ENCODE assay signal across 10 cellular contexts in the genomic region with DNA sequence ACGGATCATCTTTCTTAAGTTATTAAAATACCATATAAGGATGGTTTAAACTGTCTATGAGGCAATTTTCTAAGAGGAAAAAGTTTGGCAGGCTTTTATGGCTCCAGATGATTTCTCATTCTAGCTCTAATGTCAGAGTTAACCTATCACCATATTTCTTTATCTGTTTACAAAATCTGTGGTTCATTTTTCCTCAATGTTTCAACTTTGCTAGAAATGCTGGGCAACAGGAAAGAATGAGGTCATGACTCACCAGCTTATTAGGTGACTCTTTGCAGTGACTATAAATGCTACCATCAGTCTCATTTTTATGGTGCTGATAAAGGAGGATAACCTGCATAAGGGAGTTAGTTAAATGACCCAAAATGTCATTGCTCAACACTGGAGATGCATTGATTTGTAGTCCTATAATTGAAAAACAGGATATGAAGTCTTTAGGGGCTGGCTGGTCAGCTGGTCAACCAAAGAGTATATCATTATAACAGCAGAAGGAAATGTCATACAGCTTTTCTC. TPM values are rescaled to one million over a fixed set of nuclear protein-coding genes. Genes with fewer than 3 reads are reported as not detected.
DNase-seq lines count a peak whose midpoint lies in the region; ATAC-seq and TF ChIP-seq lines count a peak whose summit lies in the region.
"Had no signal": no experiment of that assay in that cellular context is flagged by ENCODE, and none has a peak within 500 bp of the region (broad histone marks: within the 10 kb centered on the region; RNA-seq: fewer than 3 reads in every experiment).

No MANE protein-coding gene starts in this region.

- WGBS in thyroid gland, 2 donors, result 61 to 80% methylated on average over 1 of the region's 1 CpG

- no peaks in the 10 kb centered on the region for H3K9me3 Mint-ChIP-seq in activated CD4-positive, alpha-beta T cell treated with anti-CD3 and anti-CD28 coated beads for 36 hours (ENCODE audit: low read depth)

- TF ChIP-seq CTCF in fibroblast of mammary gland (conservative IDR thresholded peaks at IDR 0.05; ENCODE audit: control insufficient read depth, insufficient read depth, low read depth, low read length) (no peak), thyroid gland (IDR thresholded peaks at IDR 0.05) (no peak), left ventricle myocardium inferior (IDR thresholded peaks at IDR 0.05; ENCODE audit: borderline replicate concordance) (no peak)

- POLR2A ChIA-PET in activated CD4-positive, alpha-beta T cell treated with anti-CD3 and anti-CD28 coated beads for 36 hours (lab: Charles Lee), result interaction anchor here (1.0 kb wide), 1 partner anchor 113 kb away, joined by 6 read pairs; no protein-coding TSS in a partner anchor

- H3K36me3 Mint-ChIP-seq in activated CD4-positive, alpha-beta T cell treated with anti-CD3 and anti-CD28 coated beads for 36 hours (ENCODE audit: low read depth), result no peaks in the 10 kb centered on the region

- H3K4me3 Mint-ChIP-seq in activated CD4-positive, alpha-beta T cell treated with anti-CD3 and anti-CD28 coated beads for 36 hours, result no peak overlapping the region
- H3K4me3 Mint-ChIP-seq: B cell had no signal

- H3K4me3 ChIP-seq in fibroblast of mammary gland (ENCODE audit: control insufficient read depth, low read depth, low read length) (no peak overlapping the region), thyroid gland (replicated peaks in 1 of 3) (no peak overlapping the region), left ventricle myocardium inferior (no peak overlapping the region)

- CTCF ChIA-PET in activated CD4-positive, alpha-beta T cell treated with anti-CD3 and anti-CD28 coated beads for 36 hours (lab: Charles Lee), result interaction anchor here (1.3 kb wide), 1 partner anchor 22 kb away, joined by 3 read pairs; no protein-coding TSS in a partner anchor

- peak; percentile 90 for ATAC-seq in activated CD4-positive, alpha-beta T cell treated with anti-CD3 and anti-CD28 coated beads for 36 hours
- peak; percentile 91 for ATAC-seq in stimulated activated naive CD8-positive, alpha-beta T cell treated with anti-CD3 and anti-CD28 coated beads, Interleukin-15, Interleukin-2, amounts not matched to agents 100 U/mL and 50 U/mL, for 24 hours

- no peak overlapping the region for H3K27ac Mint-ChIP-seq in activated CD4-positive, alpha-beta T cell treated with anti-CD3 and anti-CD28 coated beads for 36 hours
- H3K27ac Mint-ChIP-seq: B cell had no signal

- intact Hi-C loops in activated CD4-positive, alpha-beta T cell treated with anti-CD3 and anti-CD28 coated beads for 36 hours (cut with DNase I, micrococcal nuclease), result no loop called here
- intact Hi-C loops in thyroid gland (cut with DNase I), result no loop called here
- intact Hi-C loops in left ventricle myocardium inferior (cut with micrococcal nuclease), result no loop called here

- no peak overlapping the region for H3K27ac ChIP-seq in thyroid gland
- H3K27ac ChIP-seq in left ventricle myocardium inferior (replicated peaks), result no peak overlapping the region

- no peaks in the 10 kb centered on the region for H3K27me3 ChIP-seq in thyroid gland
- H3K27me3 ChIP-seq in left ventricle myocardium inferior (ENCODE audit: low read depth), result no peaks in the 10 kb centered on the region

- peaks cover 20% of the 10 kb centered on the region for H3K4me1 Mint-ChIP-seq in activated CD4-positive, alpha-beta T cell treated with anti-CD3 and anti-CD28 coated beads for 36 hours

- H3K4me1 ChIP-seq in thyroid gland (peaks cover 0 to 5% of the 10 kb centered on the region in 2 donors), left ventricle myocardium inferior (peaks cover 3% of the 10 kb centered on the region)

- H3K9me3 ChIP-seq in thyroid gland (no peaks in the 10 kb centered on the region), left ventricle myocardium inferior (replicated peaks) (no peaks in the 10 kb centered on the region)

- no peak for DNase-seq in activated CD4-positive, alpha-beta T cell treated with anti-CD3 and anti-CD28 coated beads for 36 hours
- no peak for DNase-seq in activated CD4-positive, alpha-beta T cell treated with anti-CD3 and anti-CD28 coated beads, Interleukin-2, amount 50 U/mL, for 4 hours
- DNase-seq in SW 1271 (lab: John Stamatoyannopoulos, UW) (peak; percentile 42 to 70), fibroblast of mammary gland (ENCODE audit: low read depth) (peak; percentile 90), NCI-H2081 treated with DMSO at 0.1 percent for 48 hours (lab: John Stamatoyannopoulos, UW) (no peak), thyroid gland (no peak), left ventricle myocardium inferior (no peak)
- no peak for DNase-seq in stimulated activated naive CD8-positive, alpha-beta T cell treated with anti-CD3 and anti-CD28 coated beads, Interleukin-15, Interleukin-2, amounts not matched to agents 100 U/mL and 50 U/mL, for 24 hours
- DNase-seq: RPMI8226 had no signal

- H3K36me3 ChIP-seq in thyroid gland, result no peaks in the 10 kb centered on the region
- no peaks in the 10 kb centered on the region for H3K36me3 ChIP-seq in left ventricle myocardium inferior

- TF ChIP-seq POLR2A in thyroid gland (IDR thresholded peaks at IDR 0.05), result no peak

- no peaks in the 10 kb centered on the region for H3K27me3 Mint-ChIP-seq in activated CD4-positive, alpha-beta T cell treated with anti-CD3 and anti-CD28 coated beads for 36 hours
- H3K27me3 Mint-ChIP-seq: B cell had no signal

RNA-seq across cellular contexts. Expression of gene RAP1B, which starts 45.3 kb away (rescaled TPM):
- total RNA-seq in activated CD4-positive, alpha-beta T cell treated with anti-CD3 and anti-CD28 coated beads for 36 hours, result 100 to 1,000 TPM; 174 to 242 TPM
- total RNA-seq in thyroid gland (100 to 1,000 TPM; 133 to 232 (median 193) TPM), left ventricle myocardium inferior (41.5 TPM)

Comparison
In these comparisons a context has a peak if more than half of its experiments do, and no peak if none do; other contexts are left out.
1. DNase-seq: peak in SW 1271 (2 of 2) and fibroblast of mammary gland (single experiment); none in activated CD4-positive, alpha-beta T cell treated with anti-CD3 and anti-CD28 coated beads for 36 hours (single experiment), activated CD4-positive, alpha-beta T cell treated with anti-CD3 and anti-CD28 coated beads, Interleukin-2, amount 50 U/mL, for 4 hours (0 of 2), stimulated activated naive CD8-positive, alpha-beta T cell treated with anti-CD3 and anti-CD28 coated beads, Interleukin-15, Interleukin-2, amounts not matched to agents 100 U/mL and 50 U/mL, for 24 hours (single experiment), NCI-H2081 treated with DMSO at 0.1 percent for 48 hours (single experiment), thyroid gland (0 of 2) and left ventricle myocardium inferior (single experiment).